In genomic region chr21:44846485-44847260, GRCh38 we compare ENCODE assay signal across 1 cellular context.
TF ChIP-seq lines count a peak whose summit lies in the region.

No MANE protein-coding gene starts in this region.

TF ChIP-seq in HepG2, 621 proteins besides CTCF, POLR2A, EP300 and RAD21 (continued from another document and continues in another):
- TF ChIP-seq, protein P1, sequence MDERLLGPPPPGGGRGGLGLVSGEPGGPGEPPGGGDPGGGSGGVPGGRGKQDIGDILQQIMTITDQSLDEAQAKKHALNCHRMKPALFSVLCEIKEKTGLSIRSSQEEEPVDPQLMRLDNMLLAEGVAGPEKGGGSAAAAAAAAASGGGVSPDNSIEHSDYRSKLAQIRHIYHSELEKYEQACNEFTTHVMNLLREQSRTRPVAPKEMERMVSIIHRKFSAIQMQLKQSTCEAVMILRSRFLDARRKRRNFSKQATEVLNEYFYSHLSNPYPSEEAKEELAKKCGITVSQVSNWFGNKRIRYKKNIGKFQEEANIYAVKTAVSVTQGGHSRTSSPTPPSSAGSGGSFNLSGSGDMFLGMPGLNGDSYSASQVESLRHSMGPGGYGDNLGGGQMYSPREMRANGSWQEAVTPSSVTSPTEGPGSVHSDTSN (CRISPR knock-in tag; IDR thresholded peaks at IDR 0.05), result no peak
- TF ChIP-seq MTF2 (CRISPR knock-in tag; IDR thresholded peaks at IDR 0.05; ENCODE audit: borderline replicate concordance) (peak; percentile 53; the same call in 1 of the 2 replicates), ZNF83 (CRISPR knock-in tag; IDR thresholded peaks at IDR 0.05; ENCODE audit: borderline replicate concordance) (no peak), TCF7L2 (IDR thresholded peaks at IDR 0.05; ENCODE audit: low read depth, low read length) (no peak), PRPF4 (IDR thresholded peaks at IDR 0.05; ENCODE audit: low read depth, low read length, poor library complexity, severe bottlenecking) (no peak), KDM2A (CRISPR knock-in tag; IDR thresholded peaks at IDR 0.05; ENCODE audit: borderline replicate concordance, low read depth) (peak; percentile 20; the same call in 1 of the 2 replicates), POLR2G (IDR thresholded peaks at IDR 0.05; ENCODE audit: low read depth, low read length) (peak; percentile 51), HNRNPLL (IDR thresholded peaks at IDR 0.05; ENCODE audit: low read depth, low read length, poor library complexity, severe bottlenecking) (no peak), BORCS8-MEF2B (CRISPR knock-in tag; IDR thresholded peaks at IDR 0.05) (no peak), HNRNPL (IDR thresholded peaks at IDR 0.05; ENCODE audit: low read depth, low read length) (peak; percentile 52; the same call in 1 of the 2 replicates), SP1 (IDR thresholded peaks at IDR 0.05) (no peak), SP1 (CRISPR knock-in tag; IDR thresholded peaks at IDR 0.05) (no peak), ZNF281 (CRISPR knock-in tag; IDR thresholded peaks at IDR 0.05; ENCODE audit: borderline replicate concordance) (no peak), ZNF34 (CRISPR knock-in tag; IDR thresholded peaks at IDR 0.05; ENCODE audit: borderline replicate concordance) (no peak), ZNF816 (CRISPR knock-in tag; IDR thresholded peaks at IDR 0.05; ENCODE audit: borderline replicate concordance) (0 out of 2 replicates have a peak, but pooled peaks have one; percentile 9), ZNF652 (CRISPR knock-in tag; IDR thresholded peaks at IDR 0.05; ENCODE audit: borderline replicate concordance, low read depth) (no peak), ZNF546 (CRISPR knock-in tag; conservative IDR thresholded peaks at IDR 0.05) (no peak), ZMAT3 (CRISPR knock-in tag; conservative IDR thresholded peaks at IDR 0.05) (no peak), ZSCAN25 (CRISPR knock-in tag; IDR thresholded peaks at IDR 0.05) (no peak), ZBTB14 (CRISPR knock-in tag; IDR thresholded peaks at IDR 0.05) (no peak), SOX5 (CRISPR knock-in tag; IDR thresholded peaks at IDR 0.05; ENCODE audit: borderline replicate concordance) (no peak), TBP (CRISPR knock-in tag; IDR thresholded peaks at IDR 0.05) (no peak), ZNF101 (CRISPR knock-in tag; IDR thresholded peaks at IDR 0.05; ENCODE audit: borderline replicate concordance, low read depth) (no peak), SAP130 (CRISPR knock-in tag; IDR thresholded peaks at IDR 0.05; ENCODE audit: low read depth) (peak; percentile 90), FOXK1 (CRISPR knock-in tag; IDR thresholded peaks at IDR 0.05; ENCODE audit: borderline replicate concordance, low read depth) (no peak), IKZF1 (IDR thresholded peaks at IDR 0.05) (no peak), CAMTA2 (CRISPR knock-in tag; IDR thresholded peaks at IDR 0.05; ENCODE audit: borderline replicate concordance) (no peak), AKAP8 (CRISPR knock-in tag; IDR thresholded peaks at IDR 0.05) (no peak; the same call in 1 of the 2 replicates), ZNF883 (CRISPR knock-in tag; IDR thresholded peaks at IDR 0.05; ENCODE audit: not compliant biosample characterization) (no peak), ZNF737 (CRISPR knock-in tag; IDR thresholded peaks at IDR 0.05; ENCODE audit: borderline replicate concordance) (no peak), HNF1B (CRISPR knock-in tag; IDR thresholded peaks at IDR 0.05) (peak; percentile 57; the same call in 1 of the 2 replicates), EZH2 (conservative IDR thresholded peaks at IDR 0.05; ENCODE audit: low read depth, low read length) (no peak), ZNF30 (CRISPR knock-in tag; IDR thresholded peaks at IDR 0.05) (no peak), ZIK1 (CRISPR knock-in tag; IDR thresholded peaks at IDR 0.05; ENCODE audit: borderline replicate concordance, low read depth) (no peak), ZSCAN30 (CRISPR knock-in tag; IDR thresholded peaks at IDR 0.05) (no peak), ZNF354B (CRISPR knock-in tag; IDR thresholded peaks at IDR 0.05) (0 out of 2 replicates have a peak, but pooled peaks have one; percentile 72), XBP1 (CRISPR knock-in tag; IDR thresholded peaks at IDR 0.05) (no peak), ZSCAN9 (CRISPR knock-in tag; IDR thresholded peaks at IDR 0.05; ENCODE audit: borderline replicate concordance) (peak; percentile 32; the same call in 1 of the 2 replicates)
- TF ChIP-seq, protein P2, sequence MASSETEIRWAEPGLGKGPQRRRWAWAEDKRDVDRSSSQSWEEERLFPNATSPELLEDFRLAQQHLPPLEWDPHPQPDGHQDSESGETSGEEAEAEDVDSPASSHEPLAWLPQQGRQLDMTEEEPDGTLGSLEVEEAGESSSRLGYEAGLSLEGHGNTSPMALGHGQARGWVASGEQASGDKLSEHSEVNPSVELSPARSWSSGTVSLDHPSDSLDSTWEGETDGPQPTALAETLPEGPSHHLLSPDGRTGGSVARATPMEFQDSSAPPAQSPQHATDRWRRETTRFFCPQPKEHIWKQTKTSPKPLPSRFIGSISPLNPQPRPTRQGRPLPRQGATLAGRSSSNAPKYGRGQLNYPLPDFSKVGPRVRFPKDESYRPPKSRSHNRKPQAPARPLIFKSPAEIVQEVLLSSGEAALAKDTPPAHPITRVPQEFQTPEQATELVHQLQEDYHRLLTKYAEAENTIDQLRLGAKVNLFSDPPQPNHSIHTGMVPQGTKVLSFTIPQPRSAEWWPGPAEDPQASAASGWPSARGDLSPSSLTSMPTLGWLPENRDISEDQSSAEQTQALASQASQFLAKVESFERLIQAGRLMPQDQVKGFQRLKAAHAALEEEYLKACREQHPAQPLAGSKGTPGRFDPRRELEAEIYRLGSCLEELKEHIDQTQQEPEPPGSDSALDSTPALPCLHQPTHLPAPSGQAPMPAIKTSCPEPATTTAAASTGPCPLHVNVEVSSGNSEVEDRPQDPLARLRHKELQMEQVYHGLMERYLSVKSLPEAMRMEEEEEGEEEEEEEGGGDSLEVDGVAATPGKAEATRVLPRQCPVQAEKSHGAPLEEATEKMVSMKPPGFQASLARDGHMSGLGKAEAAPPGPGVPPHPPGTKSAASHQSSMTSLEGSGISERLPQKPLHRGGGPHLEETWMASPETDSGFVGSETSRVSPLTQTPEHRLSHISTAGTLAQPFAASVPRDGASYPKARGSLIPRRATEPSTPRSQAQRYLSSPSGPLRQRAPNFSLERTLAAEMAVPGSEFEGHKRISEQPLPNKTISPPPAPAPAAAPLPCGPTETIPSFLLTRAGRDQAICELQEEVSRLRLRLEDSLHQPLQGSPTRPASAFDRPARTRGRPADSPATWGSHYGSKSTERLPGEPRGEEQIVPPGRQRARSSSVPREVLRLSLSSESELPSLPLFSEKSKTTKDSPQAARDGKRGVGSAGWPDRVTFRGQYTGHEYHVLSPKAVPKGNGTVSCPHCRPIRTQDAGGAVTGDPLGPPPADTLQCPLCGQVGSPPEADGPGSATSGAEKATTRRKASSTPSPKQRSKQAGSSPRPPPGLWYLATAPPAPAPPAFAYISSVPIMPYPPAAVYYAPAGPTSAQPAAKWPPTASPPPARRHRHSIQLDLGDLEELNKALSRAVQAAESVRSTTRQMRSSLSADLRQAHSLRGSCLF (CRISPR knock-in tag; IDR thresholded peaks at IDR 0.05; ENCODE audit: borderline replicate concordance), result no peak
- TF ChIP-seq, protein P3, sequence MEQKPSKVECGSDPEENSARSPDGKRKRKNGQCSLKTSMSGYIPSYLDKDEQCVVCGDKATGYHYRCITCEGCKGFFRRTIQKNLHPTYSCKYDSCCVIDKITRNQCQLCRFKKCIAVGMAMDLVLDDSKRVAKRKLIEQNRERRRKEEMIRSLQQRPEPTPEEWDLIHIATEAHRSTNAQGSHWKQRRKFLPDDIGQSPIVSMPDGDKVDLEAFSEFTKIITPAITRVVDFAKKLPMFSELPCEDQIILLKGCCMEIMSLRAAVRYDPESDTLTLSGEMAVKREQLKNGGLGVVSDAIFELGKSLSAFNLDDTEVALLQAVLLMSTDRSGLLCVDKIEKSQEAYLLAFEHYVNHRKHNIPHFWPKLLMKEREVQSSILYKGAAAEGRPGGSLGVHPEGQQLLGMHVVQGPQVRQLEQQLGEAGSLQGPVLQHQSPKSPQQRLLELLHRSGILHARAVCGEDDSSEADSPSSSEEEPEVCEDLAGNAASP (CRISPR knock-in tag; IDR thresholded peaks at IDR 0.05; ENCODE audit: borderline replicate concordance), result no peak; the same call in 1 of the 2 replicates
- TF ChIP-seq, protein P4, sequence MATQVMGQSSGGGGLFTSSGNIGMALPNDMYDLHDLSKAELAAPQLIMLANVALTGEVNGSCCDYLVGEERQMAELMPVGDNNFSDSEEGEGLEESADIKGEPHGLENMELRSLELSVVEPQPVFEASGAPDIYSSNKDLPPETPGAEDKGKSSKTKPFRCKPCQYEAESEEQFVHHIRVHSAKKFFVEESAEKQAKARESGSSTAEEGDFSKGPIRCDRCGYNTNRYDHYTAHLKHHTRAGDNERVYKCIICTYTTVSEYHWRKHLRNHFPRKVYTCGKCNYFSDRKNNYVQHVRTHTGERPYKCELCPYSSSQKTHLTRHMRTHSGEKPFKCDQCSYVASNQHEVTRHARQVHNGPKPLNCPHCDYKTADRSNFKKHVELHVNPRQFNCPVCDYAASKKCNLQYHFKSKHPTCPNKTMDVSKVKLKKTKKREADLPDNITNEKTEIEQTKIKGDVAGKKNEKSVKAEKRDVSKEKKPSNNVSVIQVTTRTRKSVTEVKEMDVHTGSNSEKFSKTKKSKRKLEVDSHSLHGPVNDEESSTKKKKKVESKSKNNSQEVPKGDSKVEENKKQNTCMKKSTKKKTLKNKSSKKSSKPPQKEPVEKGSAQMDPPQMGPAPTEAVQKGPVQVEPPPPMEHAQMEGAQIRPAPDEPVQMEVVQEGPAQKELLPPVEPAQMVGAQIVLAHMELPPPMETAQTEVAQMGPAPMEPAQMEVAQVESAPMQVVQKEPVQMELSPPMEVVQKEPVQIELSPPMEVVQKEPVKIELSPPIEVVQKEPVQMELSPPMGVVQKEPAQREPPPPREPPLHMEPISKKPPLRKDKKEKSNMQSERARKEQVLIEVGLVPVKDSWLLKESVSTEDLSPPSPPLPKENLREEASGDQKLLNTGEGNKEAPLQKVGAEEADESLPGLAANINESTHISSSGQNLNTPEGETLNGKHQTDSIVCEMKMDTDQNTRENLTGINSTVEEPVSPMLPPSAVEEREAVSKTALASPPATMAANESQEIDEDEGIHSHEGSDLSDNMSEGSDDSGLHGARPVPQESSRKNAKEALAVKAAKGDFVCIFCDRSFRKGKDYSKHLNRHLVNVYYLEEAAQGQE (IDR thresholded peaks at IDR 0.05; ENCODE audit: borderline replicate concordance in 1 of 2, low read depth in 1 of 2, low read length in 2 of 2), result no peak
- TF ChIP-seq, protein P5, sequence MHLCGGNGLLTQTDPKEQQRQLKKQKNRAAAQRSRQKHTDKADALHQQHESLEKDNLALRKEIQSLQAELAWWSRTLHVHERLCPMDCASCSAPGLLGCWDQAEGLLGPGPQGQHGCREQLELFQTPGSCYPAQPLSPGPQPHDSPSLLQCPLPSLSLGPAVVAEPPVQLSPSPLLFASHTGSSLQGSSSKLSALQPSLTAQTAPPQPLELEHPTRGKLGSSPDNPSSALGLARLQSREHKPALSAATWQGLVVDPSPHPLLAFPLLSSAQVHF (CRISPR knock-in tag; IDR thresholded peaks at IDR 0.05), result no peak
- TF ChIP-seq, protein P6, sequence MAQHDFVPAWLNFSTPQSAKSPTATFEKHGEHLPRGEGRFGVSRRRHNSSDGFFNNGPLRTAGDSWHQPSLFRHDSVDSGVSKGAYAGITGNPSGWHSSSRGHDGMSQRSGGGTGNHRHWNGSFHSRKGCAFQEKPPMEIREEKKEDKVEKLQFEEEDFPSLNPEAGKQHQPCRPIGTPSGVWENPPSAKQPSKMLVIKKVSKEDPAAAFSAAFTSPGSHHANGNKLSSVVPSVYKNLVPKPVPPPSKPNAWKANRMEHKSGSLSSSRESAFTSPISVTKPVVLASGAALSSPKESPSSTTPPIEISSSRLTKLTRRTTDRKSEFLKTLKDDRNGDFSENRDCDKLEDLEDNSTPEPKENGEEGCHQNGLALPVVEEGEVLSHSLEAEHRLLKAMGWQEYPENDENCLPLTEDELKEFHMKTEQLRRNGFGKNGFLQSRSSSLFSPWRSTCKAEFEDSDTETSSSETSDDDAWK (CRISPR knock-in tag; IDR thresholded peaks at IDR 0.05), result no peak
